Comparison of ENCODE assay signal across 8 cellular contexts in the genomic region with DNA sequence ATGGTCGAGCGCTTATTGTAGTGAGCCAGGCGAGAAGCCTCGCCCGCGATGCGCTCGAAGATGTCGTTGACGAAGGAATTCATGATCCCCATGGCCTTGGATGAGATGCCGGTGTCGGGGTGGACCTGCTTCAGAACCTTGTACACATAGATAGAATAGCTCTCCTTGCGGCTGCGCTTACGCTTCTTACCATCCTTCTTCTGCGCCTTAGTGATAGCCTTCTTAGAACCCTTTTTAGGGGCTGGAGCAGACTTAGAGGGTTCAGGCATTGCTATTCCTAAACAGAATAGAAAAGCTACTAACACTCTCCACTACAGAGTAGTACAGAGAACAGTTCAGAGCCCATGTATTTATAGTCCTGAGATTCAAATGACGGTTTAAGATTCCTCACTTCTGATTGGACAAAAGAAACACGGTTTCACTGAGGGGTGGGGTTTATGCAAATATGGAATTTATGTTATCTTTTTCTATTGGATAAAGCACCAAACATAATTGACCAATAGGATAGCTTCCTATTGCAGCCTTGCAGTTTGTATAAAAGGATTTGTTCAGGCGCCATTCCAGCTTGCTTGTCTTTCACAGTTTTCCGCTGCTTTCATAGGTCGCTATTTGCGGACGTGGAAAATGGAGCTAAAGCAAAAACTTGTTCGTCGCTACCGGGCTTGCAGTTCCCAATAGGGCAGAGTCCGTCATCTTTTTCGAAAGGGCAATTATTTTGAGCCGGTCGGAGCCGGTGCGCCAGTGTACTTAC. TPM values are rescaled to one million over a fixed set of nuclear protein-coding genes. Genes with fewer than 3 reads are reported as not detected.
DNase-seq lines count a peak whose midpoint lies in the region; ATAC-seq, FAIRE-seq and TF ChIP-seq lines count a peak whose summit lies in the region.

No MANE protein-coding gene starts in this region.

- ATAC-seq in HG02798 (IDR thresholded peaks at IDR 0.05; ENCODE audit: poor library complexity, unreplicated experiment) = peak; percentile 72

- H4K8ac ChIP-seq in H1 (ENCODE audit: extremely low read depth, insufficient read depth, low read length) = no peak overlapping the region

- intact Hi-C loops in activated CD4-positive, alpha-beta memory T cell treated with anti-CD3 and anti-CD28 coated beads for 36 hours (cut with micrococcal nuclease) = loop anchor here (1.0 to 2.0 kb wide), 5 partner anchors 10 to 1089 kb away; a partner anchor contains a TSS

- H2BK12ac ChIP-seq in H1 (ENCODE audit: low read depth, low read length) = peak overlapping the region; percentile 71; the same call in 1 of the 2 replicates

- H2BK15ac ChIP-seq in H1 (ENCODE audit: low read length) = peak overlapping the region; percentile 84

- peaks cover 2 to 5% of the 10 kb centered on the region in 2 experiments; a peak in 1 of 4 replicates for H3K9me3 ChIP-seq in H1 (ENCODE audit: insufficient read depth in 2 of 2, low read depth in 1 of 2, low read length in 1 of 2)
- no peaks in the 10 kb centered on the region for H3K9me3 ChIP-seq in subcutaneous abdominal adipose tissue (ENCODE audit: control insufficient read depth in 5 of 5, low read length in 5 of 5)

- H3K36me3 ChIP-seq in H1 (ENCODE audit: control insufficient read depth in 2 of 4, insufficient read depth in 4 of 4, low read length in 3 of 4) (no peaks in the 10 kb centered on the region), subcutaneous abdominal adipose tissue (ENCODE audit: control insufficient read depth in 5 of 5, insufficient read depth in 5 of 5, low read length in 5 of 5) (no peaks in the 10 kb centered on the region)

- H3K18ac ChIP-seq in H1 (ENCODE audit: extremely low read depth, low read length) = peak overlapping the region; percentile 55

- no peak for TF ChIP-seq EP300 in H1 (IDR thresholded peaks at IDR 0.05; ENCODE audit: borderline replicate concordance in 1 of 2, low read depth in 2 of 2, low read length in 2 of 2)

- H3K4me1 Mint-ChIP-seq in activated CD4-positive, alpha-beta memory T cell treated with anti-CD3 and anti-CD28 coated beads for 36 hours (ENCODE audit: low read depth) = peaks cover 17% of the 10 kb centered on the region
- peaks cover 19% of the 10 kb centered on the region for H3K4me1 Mint-ChIP-seq in mesothelial cell of epicardium

- H3K4me1 ChIP-seq in H1 (replicated peaks in 1 of 4; ENCODE audit: control insufficient read depth in 3 of 4, insufficient read depth in 4 of 4, low read length in 3 of 4) (peaks cover 0 to 6% (median under 1%) of the 10 kb centered on the region in 4 experiments; a peak in 1 of 7 replicates), subcutaneous abdominal adipose tissue (ENCODE audit: control insufficient read depth in 5 of 5, insufficient read depth in 5 of 5, low read length in 5 of 5) (peaks cover 3 to 27% (median 25%) of the 10 kb centered on the region in 5 donors)

- TF ChIP-seq CTCF in GM13977 (IDR thresholded peaks at IDR 0.05; ENCODE audit: extremely low read depth, insufficient read depth, missing control alignments) (no peak), H1 (IDR thresholded peaks at IDR 0.05; ENCODE audit: control extremely low read depth in 1 of 3, insufficient read depth in 1 of 3, low read depth in 1 of 3, low read length in 3 of 3) (no peak), mesothelial cell of epicardium (IDR thresholded peaks at IDR 0.05; ENCODE audit: unreplicated experiment) (no peak)

- no peak overlapping the region for H3K4me2 ChIP-seq in H1 (ENCODE audit: insufficient read depth in 1 of 2, low read depth in 2 of 2, low read length in 2 of 2)

- H3K14ac ChIP-seq in H1 (ENCODE audit: insufficient read length) = no peak overlapping the region

- H4K20me1 ChIP-seq in H1 (replicated peaks in 1 of 2; ENCODE audit: control insufficient read depth in 1 of 2, insufficient read depth in 2 of 2, low read length in 2 of 2) = no peaks in the 10 kb centered on the region

- WGBS in H1 (ENCODE audit: extremely low coverage in 1 of 2, insufficient coverage in 1 of 2, insufficient read length in 1 of 2, insufficient replicate concordance in 2 of 2, low coverage in 1 of 2, low lambda C conversion rate in 2 of 2, missing lambda C conversion rate in 1 of 2), 2 experiments = 95% methylated on average over 29 of the region's 32 CpGs; no CpG with 5 or more reads in 1 of the 2 experiments

- peak overlapping the region; percentile 97 for H3K27ac Mint-ChIP-seq in activated CD4-positive, alpha-beta memory T cell treated with anti-CD3 and anti-CD28 coated beads for 36 hours
- peak overlapping the region; percentile 93 for H3K27ac Mint-ChIP-seq in mesothelial cell of epicardium

- no peak for TF ChIP-seq RAD21 in H1 (IDR thresholded peaks at IDR 0.05 in 1 of 2, conservative IDR thresholded peaks at IDR 0.05 in 1 of 2; ENCODE audit: low read depth in 2 of 2, low read length in 2 of 2)

- peaks cover 8% of the 10 kb centered on the region for H3K27me3 Mint-ChIP-seq in activated CD4-positive, alpha-beta memory T cell treated with anti-CD3 and anti-CD28 coated beads for 36 hours
- no peaks in the 10 kb centered on the region for H3K27me3 Mint-ChIP-seq in mesothelial cell of epicardium (ENCODE audit: low read depth)

- no peak overlapping the region for H3K27ac ChIP-seq in H1 (ENCODE audit: low read depth, low read length)
- peak overlapping the region; percentile 86 for H3K27ac ChIP-seq in subcutaneous abdominal adipose tissue (ENCODE audit: low read depth, low read length)

- H3K36me3 Mint-ChIP-seq in activated CD4-positive, alpha-beta memory T cell treated with anti-CD3 and anti-CD28 coated beads for 36 hours = peaks cover 11% of the 10 kb centered on the region
- H3K36me3 Mint-ChIP-seq in mesothelial cell of epicardium = peaks cover 2% of the 10 kb centered on the region

- no peaks in the 10 kb centered on the region for H3K79me2 ChIP-seq in H1 (ENCODE audit: control insufficient read depth in 1 of 2, insufficient read depth in 2 of 2, low read length in 2 of 2)

- no peak overlapping the region for H4K5ac ChIP-seq in H1 (ENCODE audit: insufficient read length, low read depth, low read length)

- no peak overlapping the region for H2AK5ac ChIP-seq in H1 (ENCODE audit: low read depth, low read length)

- POLR2A ChIA-PET in activated CD4-positive, alpha-beta memory T cell treated with anti-CD3 and anti-CD28 coated beads for 36 hours (lab: Charles Lee) = interaction anchor here (0.6 to 5.8 kb wide), 31 partner anchors 9 to 1829 kb away, joined by 3 to 675 read pairs (median 6); partner anchors contain the start of gene HFE
- POLR2A ChIA-PET in H1 (lab: Charles Lee; ENCODE audit: partially characterized antibody) = interaction anchor here (0.7 to 43.5 kb wide), 41 partner anchors 10 to 1850 kb away, joined by 3 to 1982 read pairs (median 4); a partner anchor contains a TSS

- TF ChIP-seq POLR2A in H1 (IDR thresholded peaks at IDR 0.05; ENCODE audit: control extremely low read depth in 1 of 2, low read depth in 2 of 2, low read length in 2 of 2) = no peak

- in situ Hi-C loops in GM13977 (cut with MboI; ENCODE audit: low pct_unique_long_range_greater_than_20kb, low sequenced_read_pairs, unreplicated experiment) = no loop called here

- no peak overlapping the region for H3K23ac ChIP-seq in H1 (ENCODE audit: insufficient read length)

- no peak overlapping the region for H3K4ac ChIP-seq in H1 (replicated peaks; ENCODE audit: insufficient read length, low read depth, low read length)

- H4K91ac ChIP-seq in H1 (replicated peaks; ENCODE audit: insufficient read length, low read length) = peak overlapping the region; percentile 55

- H3K79me1 ChIP-seq in H1 (ENCODE audit: low read depth, low read length) = no peaks in the 10 kb centered on the region

- H3K9ac ChIP-seq in H1 (replicated peaks in 1 of 4; ENCODE audit: extremely low read depth in 1 of 4, low read depth in 3 of 4, low read length in 3 of 4) = no peak overlapping the region
- H3K9ac ChIP-seq in subcutaneous abdominal adipose tissue (ENCODE audit: low read length in 5 of 5) = peak overlapping the region; percentile 2 to 71 (median 52)

- no peak overlapping the region for H3K56ac ChIP-seq in H1 (replicated peaks; ENCODE audit: insufficient read length, low read depth, low read length)

- H3K9me3 Mint-ChIP-seq in activated CD4-positive, alpha-beta memory T cell treated with anti-CD3 and anti-CD28 coated beads for 36 hours = no peaks in the 10 kb centered on the region
- H3K9me3 Mint-ChIP-seq in mesothelial cell of epicardium = no peaks in the 10 kb centered on the region

- no peak for FAIRE-seq in H1 (lab: Jason Lieb, UNC)

- H3K4me3 ChIP-seq in H1 (ENCODE audit: extremely low read depth in 1 of 4, insufficient read depth in 2 of 4, low read depth in 3 of 4, low read length in 4 of 4) (no peak overlapping the region), subcutaneous abdominal adipose tissue (ENCODE audit: low read depth in 1 of 5, low read length in 5 of 5) (peak overlapping the region; percentile 64 to 87 (median 85))

- H3K4me3 Mint-ChIP-seq in activated CD4-positive, alpha-beta memory T cell treated with anti-CD3 and anti-CD28 coated beads for 36 hours = peak overlapping the region; percentile 81
- peak overlapping the region; percentile 72 for H3K4me3 Mint-ChIP-seq in mesothelial cell of epicardium

- no peak overlapping the region for H2BK120ac ChIP-seq in H1 (replicated peaks; ENCODE audit: low read depth, low read length)

- H2AFZ ChIP-seq in H1 (ENCODE audit: low read length) = no peak overlapping the region

- H2BK5ac ChIP-seq in H1 (ENCODE audit: low read depth, low read length) = peak overlapping the region; percentile 62; the same call in 1 of the 2 replicates

- H2BK20ac ChIP-seq in H1 (ENCODE audit: low read length) = peak overlapping the region; percentile 55; the same call in 1 of the 2 replicates

- DNase-seq in GM13977 (ENCODE audit: low spot score) (peak; percentile 83), NCI-H1930 (lab: John Stamatoyannopoulos, UW) (peak; percentile 62 to 80), H1 (ENCODE audit: low read depth in 1 of 2, low spot score in 2 of 2) (no peak), mesothelial cell of epicardium (ENCODE audit: low spot score in 2 of 2, unreplicated experiment in 2 of 2) (peak in 1 of 2 experiments; percentile 46), NK-92 (lab: John Stamatoyannopoulos, UW; ENCODE audit: unreplicated experiment) (no peak)
- DNase-seq in activated CD4-positive, alpha-beta memory T cell treated with anti-CD3 and anti-CD28 coated beads for 36 hours = peak; percentile 84

- H3K23me2 ChIP-seq in H1 (ENCODE audit: low read depth, low read length) = no peaks in the 10 kb centered on the region

- CTCF ChIA-PET in activated CD4-positive, alpha-beta memory T cell treated with anti-CD3 and anti-CD28 coated beads for 36 hours (lab: Charles Lee) = interaction anchor here (0.7 to 4.3 kb wide), 13 partner anchors 12 to 324 kb away, joined by 3 to 68 read pairs (median 4); a partner anchor contains a TSS
- CTCF ChIA-PET in H1 (lab: Charles Lee; ENCODE audit: partially characterized antibody) = interaction anchor here (1.0 to 2.2 kb wide), 7 partner anchors 9 to 53 kb away, joined by 3 to 6 read pairs (median 4); no protein-coding TSS in a partner anchor

- no peaks in the 10 kb centered on the region for H3K27me3 ChIP-seq in H1 (replicated peaks in 1 of 4; ENCODE audit: control insufficient read depth in 3 of 4, extremely low read depth in 1 of 4, insufficient read depth in 3 of 4, low read length in 3 of 4)
- H3K27me3 ChIP-seq in subcutaneous abdominal adipose tissue (ENCODE audit: control insufficient read depth in 5 of 5, insufficient read depth in 4 of 5, low read length in 5 of 5) = no peaks in the 10 kb centered on the region

RNA-seq across cellular contexts. Expression of gene HFE, which starts 43.7 kb away (rescaled TPM):
- total RNA-seq in activated CD4-positive, alpha-beta memory T cell treated with anti-CD3 and anti-CD28 coated beads for 36 hours = 1 to 10 TPM; 1.0 to 1.4 TPM
- total RNA-seq in H1 (2021; fragmentation: NEBNext Ultra II Directional; extraction: Animal tissue kit (Norgen Biotek cat#: 25700)) = 1.6 and 2.0 TPM in 2 replicates
- 0.80 and 1.6 TPM in 2 replicates for polyA plus RNA-seq in H1 (2011; rRNA removed)
- polyA plus RNA-seq in H1 (2011; cell fraction: cytosol; rRNA removed) = 2.0 TPM
- polyA plus RNA-seq in H1 (2011; cell fraction: nucleus; rRNA removed) = 2.1 TPM
- 1.9 to 3.3 TPM (median 2.0 TPM) in 4 replicates for polyA plus RNA-seq in H1 (2012, experiment 1 of 2)
- polyA plus RNA-seq in H1 (2012, experiment 2 of 2) = 0.33 TPM
- polyA plus RNA-seq in H1 (2013, experiment 1 of 2) = 0.95 TPM
- 1.4 TPM for polyA plus RNA-seq in H1 (2013, experiment 2 of 2)
- polyA minus RNA-seq in H1 (2011; rRNA and poly(A)+ RNA removed) = 3.2 and 3.4 TPM in 2 replicates
- 1.5 TPM for polyA minus RNA-seq in H1 (2011; cell fraction: cytosol; rRNA and poly(A)+ RNA removed)
- polyA minus RNA-seq in H1 (2011; cell fraction: nucleus; rRNA and poly(A)+ RNA removed) = 3.6 TPM
- 7.0 to 8.3 TPM (median 8.3 TPM) in 3 replicates for total RNA-seq in mesothelial cell of epicardium

Comparison
In these comparisons a context has a peak if more than half of its experiments do, and no peak if none do; other contexts are left out.
1. DNase-seq: peak in GM13977 (single experiment), NCI-H1930 (2 of 2) and activated CD4-positive, alpha-beta memory T cell treated with anti-CD3 and anti-CD28 coated beads for 36 hours (single experiment); none in H1 (0 of 2) and NK-92 (single experiment).
2. H3K4me3 ChIP-seq: peak in subcutaneous abdominal adipose tissue (5 of 5); none in H1 (0 of 4).
3. H3K9ac ChIP-seq: peak in subcutaneous abdominal adipose tissue (5 of 5); none in H1 (0 of 4).